ENCODE assay signal across 1 cellular context in genomic region chr1:5448486-5448885, GRCh38.
TF ChIP-seq lines count a peak whose summit lies in the region.

No MANE protein-coding gene starts in this region.

TF ChIP-seq in H1, 55 proteins besides CTCF, POLR2A, EP300 and RAD21 (continued from another document):
- TF ChIP-seq ATF2 (IDR thresholded peaks at IDR 0.05; ENCODE audit: low read length): no peak
- TF ChIP-seq RXRA (IDR thresholded peaks at IDR 0.05; ENCODE audit: insufficient read depth, low read depth, low read length): no peak
- TF ChIP-seq POLR2AphosphoS5 (IDR thresholded peaks at IDR 0.05; ENCODE audit: low read depth, low read length): no peak
- no peak for TF ChIP-seq HDAC2 (IDR thresholded peaks at IDR 0.05; ENCODE audit: borderline replicate concordance in 1 of 2, low read depth in 2 of 2, low read length in 2 of 2)
- TF ChIP-seq, protein P1, sequence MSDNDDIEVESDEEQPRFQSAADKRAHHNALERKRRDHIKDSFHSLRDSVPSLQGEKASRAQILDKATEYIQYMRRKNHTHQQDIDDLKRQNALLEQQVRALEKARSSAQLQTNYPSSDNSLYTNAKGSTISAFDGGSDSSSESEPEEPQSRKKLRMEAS (IDR thresholded peaks at IDR 0.05): no peak
- no peak for TF ChIP-seq EGR1 (IDR thresholded peaks at IDR 0.05; ENCODE audit: borderline replicate concordance, low read depth, low read length)
